ENCODE assay signal across 16 cellular contexts in the genomic region with DNA sequence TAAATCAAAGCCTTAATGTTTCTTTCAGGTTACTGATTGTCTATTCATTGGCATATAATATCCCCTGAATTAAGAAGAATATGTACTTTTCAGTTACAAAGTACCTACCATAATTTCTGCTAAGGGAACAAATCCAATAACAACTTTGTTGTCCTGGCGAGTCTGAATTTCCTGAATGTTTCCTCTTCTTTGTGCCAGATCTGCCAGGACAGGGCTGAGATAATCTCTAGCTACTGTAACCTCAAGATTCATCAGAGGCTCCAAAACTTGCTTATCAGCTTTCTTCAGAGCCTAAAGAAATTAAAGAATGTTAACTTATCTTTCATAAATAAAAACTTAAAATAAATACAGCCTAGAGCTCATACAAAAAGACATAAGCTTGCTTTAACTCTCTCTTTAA.
"Had no signal": no experiment of that assay in that cellular context is flagged by ENCODE, and none has a peak within 500 bp of the region (broad histone marks: within the 10 kb centered on the region; RNA-seq: fewer than 3 reads in every experiment).

No MANE protein-coding gene starts in this region.

- DNase-seq: effector CD4-positive, alpha-beta T cell; endodermal cell; heart left ventricle; hippocampal formation; left colon; left ventricle myocardium superior; naive thymus-derived CD4-positive, alpha-beta T cell; nephron progenitor cell; psoas muscle; sigmoid colon; stimulated activated CD4-positive, alpha-beta T cell treated with anti-CD3 and anti-CD28 coated beads, Interleukin-2, amount 100 ng/mL, for 24 hours; stimulated activated CD4-positive, alpha-beta T cell treated with anti-CD3 and anti-CD28 coated beads, Interleukin-4, amount 100 ng/mL, for 4 hours; stimulated activated naive B cell treated with anti-CD40 and anti-IgM and Interleukin-4, amounts not matched to agents 10 μg/mL and 1 μg/mL and 100 μg/mL, for 72 hours; stimulated activated naive CD8-positive, alpha-beta T cell treated with anti-CD3 and anti-CD28 coated beads, Interleukin-15, amount 100 ng/mL, for 72 hours; testis; upper lobe of right lung had no signal
